Comparison of ENCODE assay signal across 16 cellular contexts in genomic region chr5:109676920-109677319, GRCh38. TPM values are rescaled to one million over a fixed set of nuclear protein-coding genes. Genes with fewer than 3 reads are reported as not detected.
DNase-seq lines count a peak whose midpoint lies in the region; ATAC-seq and TF ChIP-seq lines count a peak whose summit lies in the region.
"Had no signal": no experiment of that assay in that cellular context is flagged by ENCODE, and none has a peak within 500 bp of the region (broad histone marks: within the 10 kb centered on the region; RNA-seq: fewer than 3 reads in every experiment).

No MANE protein-coding gene starts in this region.

- H3K27me3 ChIP-seq in BLaER1 treated with 17β-estradiol and CSF1 and Interleukin-3, amounts not matched to agents 10 nM and 100 nM = peaks cover 0 to 4% (median 0%) of the 10 kb centered on the region in 11 experiments; a peak in 1 of 22 replicates
- no peaks in the 10 kb centered on the region for H3K27me3 ChIP-seq in SJSA1 (replicated peaks)
- H3K27me3 ChIP-seq: Peyer's patch had no signal

- H3K9me3 ChIP-seq in BLaER1 treated with 17β-estradiol and CSF1 and Interleukin-3, amounts not matched to agents 10 nM and 100 nM (replicated peaks in 1 of 11) = no peaks in the 10 kb centered on the region
- no peaks in the 10 kb centered on the region for H3K9me3 ChIP-seq in SJSA1 (replicated peaks)
- no peaks in the 10 kb centered on the region for H3K9me3 ChIP-seq in T-helper 17 cell (ENCODE audit: control insufficient read depth, low read length, poor library complexity, severe bottlenecking)
- H3K9me3 ChIP-seq: Peyer's patch had no signal

- H3K27ac ChIP-seq in BLaER1 treated with 17β-estradiol and CSF1 and Interleukin-3, amounts not matched to agents 10 nM and 100 nM = peak overlapping the region in 6 of 11 experiments; percentile 8 to 72 (median 53); a peak in 10 of 22 replicates
- 0 out of 2 replicates have a peak overlapping the region, but pooled peaks have one; percentile 3 for H3K27ac ChIP-seq in SJSA1
- H3K27ac ChIP-seq: Peyer's patch had no signal

- peaks cover 2% of the 10 kb centered on the region for H3K27me3 Mint-ChIP-seq in glutamatergic neuron (ENCODE audit: unreplicated experiment)
- peaks cover 66% of the 10 kb centered on the region for H3K27me3 Mint-ChIP-seq in T-helper 17 cell

- TF ChIP-seq CTCF in glutamatergic neuron (IDR thresholded peaks at IDR 0.05; ENCODE audit: partially characterized antibody, unreplicated experiment) = no peak

- H4K20me1 ChIP-seq in BLaER1 treated with 17β-estradiol and CSF1 and Interleukin-3, amounts not matched to agents 10 nM and 100 nM = no peaks in the 10 kb centered on the region

- H3K9ac ChIP-seq in BLaER1 treated with 17β-estradiol and CSF1 and Interleukin-3, amounts not matched to agents 10 nM and 100 nM = 0 out of 22 replicates have a peak overlapping the region, but pooled peaks of 1 of the 11 experiments have one; percentile 24

- H3K4me3 ChIP-seq in BLaER1 treated with 17β-estradiol and CSF1 and Interleukin-3, amounts not matched to agents 10 nM and 100 nM = no peak overlapping the region
- no peak overlapping the region for H3K4me3 ChIP-seq in SJSA1
- H3K4me3 ChIP-seq: Peyer's patch had no signal

- H3K9me3 Mint-ChIP-seq in glutamatergic neuron (ENCODE audit: unreplicated experiment) = peaks cover 2% of the 10 kb centered on the region

- peak overlapping the region; percentile 95 for H3K27ac Mint-ChIP-seq in glutamatergic neuron (ENCODE audit: unreplicated experiment)
- H3K27ac Mint-ChIP-seq in T-helper 17 cell = no peak overlapping the region

- H3K36me3 ChIP-seq in BLaER1 treated with 17β-estradiol and CSF1 and Interleukin-3, amounts not matched to agents 10 nM and 100 nM = no peaks in the 10 kb centered on the region
- no peaks in the 10 kb centered on the region for H3K36me3 ChIP-seq in SJSA1
- H3K36me3 ChIP-seq: Peyer's patch had no signal

- H3K4me1 Mint-ChIP-seq in glutamatergic neuron (ENCODE audit: low read depth, unreplicated experiment) (peaks cover 38% of the 10 kb centered on the region), T-helper 17 cell (no peaks in the 10 kb centered on the region)

- DNase-seq in SJSA1 (ENCODE audit: low read depth in 1 of 2, low spot score in 2 of 2) (peak in 1 of 2 experiments; percentile 39), glutamatergic neuron (peak; percentile 24), T-helper 17 cell (no peak)
- no peak for DNase-seq in effector CD4-positive, alpha-beta T cell
- DNase-seq in activated CD4-positive, alpha-beta T cell treated with anti-CD3 and anti-CD28 coated beads for 1 hour = no peak
- DNase-seq: C1 segment of cervical spinal cord, GDM1, H7, NCI-H1417 treated with DMSO at 0.1 percent for 48 hours, NCI-H2029, NCI-H2171 treated with DMSO at 0.1 percent for 48 hours, NCI-H748 treated with DMSO at 0.1 percent for 48 hours, Peyer's patch, SHP77 had no signal

- H3K36me3 Mint-ChIP-seq in glutamatergic neuron (ENCODE audit: unreplicated experiment) (no peaks in the 10 kb centered on the region), T-helper 17 cell (ENCODE audit: low read depth) (peaks cover 2% of the 10 kb centered on the region)

- ATAC-seq in HG02588 (IDR thresholded peaks at IDR 0.05; ENCODE audit: unreplicated experiment) (peak; percentile 59), T-helper 17 cell (no peak)

- peak overlapping the region; percentile 72 for H3K4me3 Mint-ChIP-seq in glutamatergic neuron (ENCODE audit: unreplicated experiment)
- no peak overlapping the region for H3K4me3 Mint-ChIP-seq in T-helper 17 cell

- H3K4me2 ChIP-seq in BLaER1 treated with 17β-estradiol and CSF1 and Interleukin-3, amounts not matched to agents 10 nM and 100 nM = peak overlapping the region in 10 of 11 experiments; percentile 6 to 80 (median 62); a peak in 20 of 22 replicates

- peaks cover 0 to 25% (median 18%) of the 10 kb centered on the region in 10 experiments; a peak in 17 of 20 replicates for H3K4me1 ChIP-seq in BLaER1 treated with 17β-estradiol and CSF1 and Interleukin-3, amounts not matched to agents 10 nM and 100 nM
- peaks cover 23% of the 10 kb centered on the region for H3K4me1 ChIP-seq in SJSA1 (replicated peaks)
- H3K4me1 ChIP-seq: Peyer's patch had no signal

RNA-seq across cellular contexts. Expression of gene MAN2A1, which starts 12.8 kb away (rescaled TPM):
- total RNA-seq in SJSA1 (2014; rRNA removed; shearing (Covaris generic)) = 91.7 and 112 TPM in 2 replicates
- total RNA-seq in glutamatergic neuron (ENCODE audit: unreplicated experiment) (90.8 TPM), T-helper 17 cell (10 to 100 TPM; 51.6 to 53.3 TPM)
